ENCODE assay signal across 9 cellular contexts in the genomic region with DNA sequence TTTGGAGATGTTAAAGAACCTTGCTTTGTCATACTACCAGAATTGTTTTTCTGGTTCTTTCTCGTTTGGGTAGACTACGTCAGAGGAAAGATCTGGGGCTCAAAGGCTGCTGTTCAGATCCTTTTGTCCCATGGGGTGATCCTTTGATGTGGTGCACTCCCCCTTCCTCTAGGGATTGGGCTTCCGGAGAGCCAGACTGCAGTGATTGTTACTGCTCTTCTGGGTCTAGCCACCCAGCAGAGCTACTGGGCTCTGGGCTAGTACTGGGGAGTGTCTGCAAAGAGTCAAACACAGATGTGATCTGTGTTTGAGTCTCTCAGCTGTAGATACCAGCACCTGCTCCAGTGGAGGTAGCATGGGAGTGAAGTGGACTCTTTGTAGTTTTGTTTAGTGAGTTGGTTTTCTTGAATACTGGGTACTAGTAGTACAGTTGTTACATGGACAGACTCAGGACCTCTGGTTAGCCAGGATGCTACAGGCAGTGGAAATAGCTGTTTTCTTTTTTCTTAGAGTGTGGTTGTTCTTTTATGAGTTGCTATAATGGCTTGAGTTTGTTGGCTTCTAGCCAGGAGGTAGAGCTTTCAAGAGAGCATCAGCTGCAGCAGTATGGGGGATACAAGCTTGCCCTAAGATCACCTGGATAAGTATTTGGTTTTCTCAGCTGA. TPM values are rescaled to one million over a fixed set of nuclear protein-coding genes. Genes with fewer than 3 reads are reported as not detected.
A peak's percentile ranks its signal among the peaks of the same experiment; 100 is the strongest.
DNase-seq lines count a peak whose midpoint lies in the region; ATAC-seq, FAIRE-seq and TF ChIP-seq lines count a peak whose summit lies in the region.
"Had no signal": no experiment of that assay in that cellular context is flagged by ENCODE, and none has a peak within 500 bp of the region (broad histone marks: within the 10 kb centered on the region; RNA-seq: fewer than 3 reads in every experiment).

No MANE protein-coding gene starts in this region.

- ATAC-seq in GM18502 (IDR thresholded peaks at IDR 0.05; ENCODE audit: poor library complexity, unreplicated experiment) = peak; percentile 45
- ATAC-seq in IMR-90 (ENCODE audit: low read depth) = no peak
- ATAC-seq in HG03097 (IDR thresholded peaks at IDR 0.05; ENCODE audit: low FRiP score, unreplicated experiment) = no peak
- no peak for ATAC-seq in pancreas

- peak overlapping the region; percentile 18 to 73 for H2BK12ac ChIP-seq in mesenchymal stem cell (ENCODE audit: low read length in 2 of 2)

- DNase-seq in IMR-90 (no peak), mesenchymal stem cell (peak; percentile 18), GM03348 (ENCODE audit: low spot score) (no peak), pancreas (no peak), GM13977 (ENCODE audit: low spot score) (no peak)
- DNase-seq in activated effector memory CD4-positive, alpha-beta T cell treated with anti-CD3 and anti-CD28 coated beads, Interleukin-2, amount 50 U/mL, for 16 hours = peak; percentile 76

- intact Hi-C loops in IMR-90 (cut with micrococcal nuclease) = loop anchor here (10.0 kb wide), 1 partner anchor 393 kb away; no protein-coding TSS in a partner anchor
- intact Hi-C loops in pancreas (cut with DNase I) = no loop called here

- H2BK5ac ChIP-seq in IMR-90 (ENCODE audit: low read depth, low read length, poor library complexity, severe bottlenecking) = peak overlapping the region; percentile 55
- no peak overlapping the region for H2BK5ac ChIP-seq in mesenchymal stem cell (ENCODE audit: low read depth, low read length, poor library complexity, severe bottlenecking)

- H4K91ac ChIP-seq in IMR-90 (ENCODE audit: insufficient read depth, low read depth, low read length) (peak overlapping the region; percentile 36; the same call in 1 of the 2 replicates), mesenchymal stem cell (ENCODE audit: low read length) (no peak overlapping the region)

- H3K79me1 ChIP-seq in IMR-90 (ENCODE audit: low read depth in 1 of 2, low read length in 2 of 2) = peaks cover 35 to 64% of the 10 kb centered on the region in 2 experiments
- no peaks in the 10 kb centered on the region for H3K79me1 ChIP-seq in mesenchymal stem cell (replicated peaks; ENCODE audit: low read length, poor library complexity, severe bottlenecking)

- H3K4me2 ChIP-seq in IMR-90 (ENCODE audit: low read depth, low read length) = peak overlapping the region; percentile 2; the same call in 1 of the 2 replicates
- H3K4me2 ChIP-seq in mesenchymal stem cell (ENCODE audit: low read length, poor library complexity, severe bottlenecking) = no peak overlapping the region
- H3K4me2 ChIP-seq: KMS-11 had no signal

- H3K18ac ChIP-seq in IMR-90 (ENCODE audit: low read depth, low read length) (no peak overlapping the region; the same call in 1 of the 2 replicates), mesenchymal stem cell (ENCODE audit: low read depth in 1 of 2, low read length in 2 of 2) (peak overlapping the region in 1 of 2 experiments; percentile 28)

- no peak overlapping the region for H3K9ac ChIP-seq in IMR-90 (ENCODE audit: low read depth, low read length)
- H3K9ac ChIP-seq in mesenchymal stem cell (ENCODE audit: low read length) = no peak overlapping the region
- H3K9ac ChIP-seq: KMS-11 had no signal

- no peak overlapping the region for H3K56ac ChIP-seq in IMR-90 (ENCODE audit: extremely low read depth, insufficient read depth, low read length)

- peak overlapping the region; percentile 1; the same call in 1 of the 2 replicates for H2BK20ac ChIP-seq in IMR-90 (ENCODE audit: low read depth, low read length)

- no TSS peak for BruUV-seq in IMR-90 (replicated peaks; lab: Mats Ljungman, UMichigan)

- peaks cover 12% of the 10 kb centered on the region for H3K4me1 ChIP-seq in IMR-90 (ENCODE audit: control insufficient read depth, insufficient read depth, low read length)
- peaks cover 5% of the 10 kb centered on the region for H3K4me1 ChIP-seq in mesenchymal stem cell (ENCODE audit: control insufficient read depth, insufficient read depth, low read depth, low read length)
- H3K4me1 ChIP-seq in pancreas = peaks cover 0 to 16% (median 0%) of the 10 kb centered on the region in 3 donors

- H2AK9ac ChIP-seq in IMR-90 (replicated peaks; ENCODE audit: low read depth, low read length, poor library complexity) = peak overlapping the region; percentile 39

- peak overlapping the region; percentile 30; the same call in 1 of the 2 replicates for H4K5ac ChIP-seq in IMR-90 (ENCODE audit: low read depth, low read length)

- H4K8ac ChIP-seq in IMR-90 (ENCODE audit: low read depth in 2 of 2, low read length in 2 of 2) (peak overlapping the region; percentile 44 to 58; a peak in 1 of 4 replicates), mesenchymal stem cell (ENCODE audit: low read length) (no peak overlapping the region)

- CTCF ChIA-PET in IMR-90 (lab: Yijun Ruan, JAX) = interaction anchor here (1.2 kb wide), 1 partner anchor 49 kb away, joined by 4 read pairs; no protein-coding TSS in a partner anchor

- peaks cover 3% of the 10 kb centered on the region; the same call in 1 of the 2 replicates for H4K20me1 ChIP-seq in IMR-90 (ENCODE audit: insufficient read depth, low read length)

- H3K14ac ChIP-seq in IMR-90 (replicated peaks; ENCODE audit: low read depth, low read length) (peak overlapping the region; percentile 86), mesenchymal stem cell (ENCODE audit: low read length in 2 of 2) (no peak overlapping the region)

- no peak for TF ChIP-seq RAD21 in IMR-90 (IDR thresholded peaks at IDR 0.05; ENCODE audit: low read length)

- peak overlapping the region; percentile 52 for H2BK120ac ChIP-seq in IMR-90 (ENCODE audit: low read depth, low read length)
- no peak overlapping the region for H2BK120ac ChIP-seq in mesenchymal stem cell (ENCODE audit: low read depth, low read length)

- H3K4ac ChIP-seq in IMR-90 (ENCODE audit: low read depth, low read length) (peak overlapping the region; percentile 72), mesenchymal stem cell (ENCODE audit: low read depth in 1 of 2, low read length in 2 of 2) (no peak overlapping the region)

- TF ChIP-seq POLR2A in IMR-90 (IDR thresholded peaks at IDR 0.05; ENCODE audit: low read depth, low read length) = no peak

- H3K9me3 ChIP-seq in IMR-90 (ENCODE audit: control insufficient read depth, insufficient read depth, low read length) = no peaks in the 10 kb centered on the region
- H3K9me3 ChIP-seq in mesenchymal stem cell (ENCODE audit: control insufficient read depth, low read length) = peaks cover 4% of the 10 kb centered on the region
- no peaks in the 10 kb centered on the region for H3K9me3 ChIP-seq in pancreas

- H2AFZ ChIP-seq in IMR-90 (replicated peaks; ENCODE audit: low read length, poor library complexity) = peak overlapping the region; percentile 45
- H2AFZ ChIP-seq in mesenchymal stem cell (ENCODE audit: low read depth, low read length) = no peak overlapping the region

- no peak overlapping the region for H3K23ac ChIP-seq in IMR-90 (ENCODE audit: low read depth, low read length)
- H3K23ac ChIP-seq in mesenchymal stem cell (ENCODE audit: low read length in 2 of 2) = no peak overlapping the region

- POLR2A ChIA-PET in IMR-90 (lab: Charles Lee; ENCODE audit: unreplicated experiment) = interaction anchor here (0.6 kb wide), 1 partner anchor 699 kb away, joined by 3 read pairs; no protein-coding TSS in a partner anchor

- H3K4me3 ChIP-seq in IMR-90 (ENCODE audit: insufficient read depth, low read depth, low read length) = no peak overlapping the region
- no peak overlapping the region for H3K4me3 ChIP-seq in mesenchymal stem cell (ENCODE audit: insufficient read depth in 1 of 2, low read depth in 1 of 2, low read length in 2 of 2)
- no peak overlapping the region for H3K4me3 ChIP-seq in pancreas

- H3K36me3 ChIP-seq in IMR-90 (ENCODE audit: control insufficient read depth, insufficient read depth, low read length) (no peaks in the 10 kb centered on the region), mesenchymal stem cell (ENCODE audit: control insufficient read depth in 1 of 2, insufficient read depth in 2 of 2, low read depth in 1 of 2, low read length in 2 of 2) (no peaks in the 10 kb centered on the region), pancreas (no peaks in the 10 kb centered on the region)

- no peak overlapping the region for H3K27ac ChIP-seq in IMR-90 (ENCODE audit: insufficient read depth, low read length)
- peak overlapping the region; percentile 3 for H3K27ac ChIP-seq in mesenchymal stem cell (ENCODE audit: low read length, poor library complexity, severe bottlenecking)
- H3K27ac ChIP-seq in pancreas = no peak overlapping the region
- H3K27ac ChIP-seq: KMS-11 had no signal

- no peaks in the 10 kb centered on the region for H3K27me3 ChIP-seq in IMR-90 (ENCODE audit: control insufficient read depth, insufficient read depth, low read length)
- H3K27me3 ChIP-seq in mesenchymal stem cell (ENCODE audit: control insufficient read depth in 1 of 2, insufficient read depth in 1 of 2, low read length in 2 of 2) = no peaks in the 10 kb centered on the region
- H3K27me3 ChIP-seq in pancreas = no peaks in the 10 kb centered on the region

- H3K9me1 ChIP-seq in IMR-90 (ENCODE audit: insufficient read depth, low read length) = peaks cover 12% of the 10 kb centered on the region

- dilution Hi-C loops in IMR-90 (cut with HindIII; ENCODE audit: low sequenced_read_pairs, unreplicated experiment) = no loop called here

- H2BK15ac ChIP-seq in IMR-90 (ENCODE audit: low read depth, low read length) (0 out of 3 replicates have a peak overlapping the region, but pooled peaks have one; percentile 18), mesenchymal stem cell (ENCODE audit: low read depth, poor library complexity, severe bottlenecking) (no peak overlapping the region)

- in situ Hi-C loops in IMR-90 (cut with MboI; ENCODE audit: low sequenced_read_pairs) = no loop called here
- in situ Hi-C loops in GM13977 (cut with MboI; ENCODE audit: low pct_unique_long_range_greater_than_20kb, low sequenced_read_pairs, unreplicated experiment) = no loop called here

- no CpG with 5 or more reads among the region's 3 CpGs for WGBS in IMR-90 (ENCODE audit: extremely low coverage in 2 of 2, insufficient read length in 1 of 2), 2 experiments
- 47% methylated on average over 3 of the region's 3 CpGs for WGBS in mesenchymal stem cell
- 86 to 88% methylated on average over 3 of the region's 3 CpGs for WGBS in pancreas, 2 donors

- peak overlapping the region; percentile 71 for H2AK5ac ChIP-seq in IMR-90 (ENCODE audit: low read depth, low read length)
- H2AK5ac ChIP-seq in mesenchymal stem cell (ENCODE audit: low read length, severe bottlenecking) = peak overlapping the region; percentile 3

- no peak for FAIRE-seq in pancreas (lab: Jason Lieb, UNC)

- TF ChIP-seq CTCF in IMR-90 (conservative IDR thresholded peaks at IDR 0.05; ENCODE audit: low read depth, low read length) (no peak), pancreas (IDR thresholded peaks at IDR 0.05) (no peak), GM13977 (IDR thresholded peaks at IDR 0.05; ENCODE audit: extremely low read depth, insufficient read depth, missing control alignments) (no peak)

RNA-seq across cellular contexts. Expression of a gene that starts 34.4 kb away (rescaled TPM):
- total RNA-seq in IMR-90 (2012; rRNA removed) (7.0 and 12.5 TPM in 2 replicates), pancreas (1 to 10 TPM; 5.2 to 9.6 (median 6.8) TPM)
- polyA plus RNA-seq in IMR-90 (2012; rRNA removed) (22.0 and 28.9 TPM in 2 replicates), pancreas (10 to 100 TPM in 1 of 2 donors, 1 to 10 TPM in 1; 5.2 to 10.2 TPM)
- 4.2 and 6.8 TPM in 2 replicates for polyA plus RNA-seq in IMR-90 (2012; cell fraction: cytosol; rRNA removed)
- polyA plus RNA-seq in IMR-90 (2012; cell fraction: nucleus; rRNA removed; ENCODE audit: low replicate concordance) = 3.5 and 6.9 TPM in 2 replicates
- 0.14 TPM for polyA plus RNA-seq in mesenchymal stem cell (2013, experiment 1 of 2)
- 0.11 TPM for polyA plus RNA-seq in mesenchymal stem cell (2013, experiment 2 of 2)

Comparison
In these comparisons a context has a peak if more than half of its experiments do, and no peak if none do; other contexts are left out.
1. DNase-seq: peak in activated effector memory CD4-positive, alpha-beta T cell treated with anti-CD3 and anti-CD28 coated beads, Interleukin-2, amount 50 U/mL, for 16 hours (single experiment) and mesenchymal stem cell (single experiment); none in IMR-90 (single experiment), GM03348 (single experiment), pancreas (0 of 6) and GM13977 (single experiment).